ENCODE assay signal across 19 cellular contexts in the genomic region with DNA sequence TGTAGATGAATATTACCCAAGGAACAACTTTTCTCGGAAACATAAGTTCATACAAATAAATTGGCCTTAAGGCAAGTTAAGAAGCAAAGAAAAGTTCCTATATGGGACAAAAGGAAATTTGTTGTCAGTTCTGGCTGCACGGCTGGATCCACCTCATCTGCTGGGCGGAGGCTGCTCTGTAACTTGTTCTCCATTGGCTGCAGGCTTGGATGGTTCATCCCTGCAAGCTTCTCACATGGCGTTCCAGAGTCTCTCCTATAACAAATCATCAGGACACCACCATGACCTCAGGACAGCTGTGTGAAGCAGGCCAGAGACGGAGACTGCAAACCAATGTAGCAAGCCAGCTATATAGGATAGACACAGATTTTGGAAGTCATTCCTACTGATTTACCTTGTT.
DNase-seq lines count a peak whose midpoint lies in the region; ATAC-seq and TF ChIP-seq lines count a peak whose summit lies in the region.
"Had no signal": no experiment of that assay in that cellular context is flagged by ENCODE, and none has a peak within 500 bp of the region (broad histone marks: within the 10 kb centered on the region; RNA-seq: fewer than 3 reads in every experiment).

No MANE protein-coding gene starts in this region.

- POLR2A ChIA-PET in T-cell (lab: Charles Lee): no interaction called here

- TF ChIP-seq CTCF in fibroblast of mammary gland (conservative IDR thresholded peaks at IDR 0.05; ENCODE audit: control insufficient read depth, insufficient read depth, low read depth, low read length): no peak
- TF ChIP-seq CTCF in mucosa of descending colon (IDR thresholded peaks at IDR 0.05): no peak
- TF ChIP-seq CTCF in suprapubic skin (IDR thresholded peaks at IDR 0.05): no peak
- no peak for TF ChIP-seq CTCF in osteoblast (IDR thresholded peaks at IDR 0.05; ENCODE audit: extremely low read depth, low read depth, low read length)
- no peak for TF ChIP-seq CTCF in thyroid gland (IDR thresholded peaks at IDR 0.05)

- DNase-seq in GM23248 (peak; percentile 79), fibroblast of mammary gland (ENCODE audit: low read depth) (peak; percentile 61), mucosa of descending colon (no peak), suprapubic skin (ENCODE audit: low spot score in 2 of 2) (no peak), osteoblast (ENCODE audit: insufficient read length, low spot score, missing footprints) (no peak), thyroid gland (no peak), T-cell (no peak)
- DNase-seq: C1 segment of cervical spinal cord; CD8-positive, alpha-beta memory T cell; DMS53; EL; KBM-7; NCI-H1105 treated with DMSO at 0.1 percent for 48 hours; NCI-H187; NCI-H2227 treated with DMSO at 0.1 percent for 48 hours; NCI-H524; NCI-H82; OCI-M1; SHP77 treated with DMSO at 0.1 percent for 48 hours had no signal

- intact Hi-C loops in mucosa of descending colon (cut with DNase I, micrococcal nuclease) (no loop called here), thyroid gland (cut with DNase I) (no loop called here)

- CTCF ChIA-PET in T-cell (lab: Charles Lee): no interaction called here

- H4K20me1 ChIP-seq in GM23248 (ENCODE audit: insufficient read depth) (no peaks in the 10 kb centered on the region), osteoblast (ENCODE audit: insufficient read depth, low read length) (no peaks in the 10 kb centered on the region)

- no peak overlapping the region for H3K4me3 Mint-ChIP-seq in T-cell
- H3K4me3 Mint-ChIP-seq: CD8-positive, alpha-beta memory T cell had no signal

- peak overlapping the region; percentile 42 for H3K9ac ChIP-seq in GM23248

- TF ChIP-seq EP300 in suprapubic skin (IDR thresholded peaks at IDR 0.05): no peak

- H3K27me3 ChIP-seq in GM23248 (replicated peaks; ENCODE audit: insufficient read depth) (no peaks in the 10 kb centered on the region), suprapubic skin (no peaks in the 10 kb centered on the region), osteoblast (ENCODE audit: insufficient read depth, low read length) (no peaks in the 10 kb centered on the region), thyroid gland (no peaks in the 10 kb centered on the region)

- ATAC-seq in mucosa of descending colon: peak; percentile 8
- no peak for ATAC-seq in T-cell (replicated peaks in 1 of 4)

- H3K9me3 ChIP-seq in GM23248 (ENCODE audit: low read depth) (no peaks in the 10 kb centered on the region), mucosa of descending colon (no peaks in the 10 kb centered on the region), suprapubic skin (no peaks in the 10 kb centered on the region), osteoblast (ENCODE audit: low read depth, low read length) (no peaks in the 10 kb centered on the region), thyroid gland (no peaks in the 10 kb centered on the region)

- peak overlapping the region; percentile 12 for H3K4me3 ChIP-seq in GM23248
- no peak overlapping the region for H3K4me3 ChIP-seq in fibroblast of mammary gland (ENCODE audit: control insufficient read depth, low read depth, low read length)
- H3K4me3 ChIP-seq in mucosa of descending colon: no peak overlapping the region
- H3K4me3 ChIP-seq in suprapubic skin: no peak overlapping the region
- no peak overlapping the region for H3K4me3 ChIP-seq in osteoblast (ENCODE audit: insufficient read depth, low read length)
- H3K4me3 ChIP-seq in thyroid gland (replicated peaks in 1 of 3): no peak overlapping the region

- no peaks in the 10 kb centered on the region for H3K9me3 Mint-ChIP-seq in T-cell
- H3K9me3 Mint-ChIP-seq: CD8-positive, alpha-beta memory T cell had no signal

- peaks cover 34% of the 10 kb centered on the region for H3F3A ChIP-seq in GM23248 (ENCODE audit: insufficient read depth)

- peak overlapping the region; percentile 58 for H2AFZ ChIP-seq in GM23248
- no peak overlapping the region for H2AFZ ChIP-seq in osteoblast (ENCODE audit: low read length)

- 10 to 18% methylated on average over 5 of the region's 5 CpGs for WGBS in GM23248 (ENCODE audit: low coverage in 1 of 2, low lambda C conversion rate in 2 of 2, missing lambda C conversion rate in 2 of 2), 2 experiments
- WGBS in suprapubic skin: 60% methylated on average over 5 of the region's 5 CpGs
- 77 to 84% methylated on average over 5 of the region's 5 CpGs for WGBS in thyroid gland, 2 donors

- no peaks in the 10 kb centered on the region for H3K4me1 Mint-ChIP-seq in T-cell
- H3K4me1 Mint-ChIP-seq: CD8-positive, alpha-beta memory T cell had no signal

- peaks cover 46% of the 10 kb centered on the region for H3K4me1 ChIP-seq in GM23248 (ENCODE audit: insufficient read depth)
- no peaks in the 10 kb centered on the region for H3K4me1 ChIP-seq in mucosa of descending colon (ENCODE audit: low read depth)
- peaks cover 22% of the 10 kb centered on the region for H3K4me1 ChIP-seq in suprapubic skin
- peaks cover 25% of the 10 kb centered on the region for H3K4me1 ChIP-seq in osteoblast (ENCODE audit: insufficient read depth, low read length)
- peaks cover 5 to 17% of the 10 kb centered on the region in 2 donors for H3K4me1 ChIP-seq in thyroid gland

- H3K27ac ChIP-seq in GM23248 (peak overlapping the region; percentile 65), suprapubic skin (peak overlapping the region; percentile 31), osteoblast (ENCODE audit: low read depth, low read length) (no peak overlapping the region), thyroid gland (no peak overlapping the region)

- in situ Hi-C loops in GM23248 (cut with MboI): no loop called here

- no peak for TF ChIP-seq POLR2A in suprapubic skin (IDR thresholded peaks at IDR 0.05)
- no peak for TF ChIP-seq POLR2A in thyroid gland (IDR thresholded peaks at IDR 0.05)

- H3K4me2 ChIP-seq in GM23248 (ENCODE audit: unreplicated experiment) (peak overlapping the region; percentile 55), osteoblast (ENCODE audit: insufficient read depth, low read length) (no peak overlapping the region)

- 0 out of 2 replicates have a peak, but pooled peaks cover 4% of the 10 kb centered on the region for H3K79me2 ChIP-seq in GM23248 (ENCODE audit: insufficient read depth)
- no peaks in the 10 kb centered on the region for H3K79me2 ChIP-seq in osteoblast (ENCODE audit: insufficient read depth, low read length)

- no peak overlapping the region for H3K27ac Mint-ChIP-seq in T-cell
- H3K27ac Mint-ChIP-seq: CD8-positive, alpha-beta memory T cell had no signal

- H3K27me3 Mint-ChIP-seq in T-cell: peaks cover 8 to 39% of the 10 kb centered on the region in 2 donors

- no peaks in the 10 kb centered on the region for H3K9me2 ChIP-seq in GM23248 (ENCODE audit: insufficient read depth)

- no peaks in the 10 kb centered on the region for H3K36me3 Mint-ChIP-seq in T-cell
- H3K36me3 Mint-ChIP-seq: CD8-positive, alpha-beta memory T cell had no signal

- no peaks in the 10 kb centered on the region for H3K36me3 ChIP-seq in GM23248 (ENCODE audit: low read depth)
- no peaks in the 10 kb centered on the region for H3K36me3 ChIP-seq in mucosa of descending colon (ENCODE audit: low read depth)
- no peaks in the 10 kb centered on the region for H3K36me3 ChIP-seq in suprapubic skin
- H3K36me3 ChIP-seq in osteoblast (ENCODE audit: insufficient read depth, low read length): no peaks in the 10 kb centered on the region
- H3K36me3 ChIP-seq in thyroid gland: no peaks in the 10 kb centered on the region

Comparison
In these comparisons a context has a peak if more than half of its experiments do, and no peak if none do; other contexts are left out.
1. DNase-seq: peak in GM23248 (single experiment) and fibroblast of mammary gland (single experiment); none in mucosa of descending colon (0 of 3), suprapubic skin (0 of 2), osteoblast (single experiment), thyroid gland (0 of 2) and T-cell (0 of 34).
2. H3K27ac ChIP-seq: peak in GM23248 (single experiment) and suprapubic skin (single experiment); none in osteoblast (single experiment) and thyroid gland (0 of 3).